ENCODE assay signal across 9 cellular contexts in genomic region chr9:132099184-132099583, GRCh38.
"Had no signal": no experiment of that assay in that cellular context is flagged by ENCODE, and none has a peak within 500 bp of the region (broad histone marks: within the 10 kb centered on the region; RNA-seq: fewer than 3 reads in every experiment).

No MANE protein-coding gene starts in this region.

- H3K4me3 Mint-ChIP-seq: HFFc6, IgD-negative memory B cell had no signal

- H3K27ac Mint-ChIP-seq: HFFc6, IgD-negative memory B cell had no signal

- H3K9me3 Mint-ChIP-seq: HFFc6 had no signal

- H3K27ac ChIP-seq: GM23248, HL-60 had no signal

- H3K4me1 Mint-ChIP-seq: IgD-negative memory B cell had no signal

- DNase-seq: GM23248, GOT3, H7, HFFc6, KBM-7 had no signal

- ATAC-seq: HCT116, HepG2 had no signal
